8 cellular contexts compared by ENCODE assay signal in genomic region chr5:150562832-150563231, GRCh38. TPM values are rescaled to one million over a fixed set of nuclear protein-coding genes. Genes with fewer than 3 reads are reported as not detected.
DNase-seq lines count a peak whose midpoint lies in the region; ATAC-seq and TF ChIP-seq lines count a peak whose summit lies in the region.

No MANE protein-coding gene starts in this region.

- H3K9ac ChIP-seq in SK-N-MC (ENCODE audit: insufficient read length) = no peak overlapping the region

- H3K9me3 ChIP-seq in SK-N-MC (ENCODE audit: low read depth, low read length) = no peaks in the 10 kb centered on the region

- no peak overlapping the region for H3K4me3 ChIP-seq in SK-N-MC
- H3K4me3 ChIP-seq in fibroblast of pulmonary artery (replicated peaks; ENCODE audit: low read depth, low read length) = no peak overlapping the region

- peak; percentile 62 for TF ChIP-seq CTCF in fibroblast of pulmonary artery (IDR thresholded peaks at IDR 0.05; ENCODE audit: low read length, missing control alignments)

- DNase-seq in Daoy (ENCODE audit: low read depth) (peak; percentile 54), HT1080 (ENCODE audit: low read depth) (peak; percentile 60), SK-N-MC (ENCODE audit: low read depth, low spot score) (peak; percentile 63), fibroblast of pulmonary artery (ENCODE audit: low read depth) (peak; percentile 84), superior temporal gyrus (ENCODE audit: extremely low spot score) (peak; percentile 63)

- ATAC-seq in GM19035 (IDR thresholded peaks at IDR 0.05; ENCODE audit: unreplicated experiment) (no peak), HG02938 (IDR thresholded peaks at IDR 0.05; ENCODE audit: unreplicated experiment) (no peak), GM18517 (IDR thresholded peaks at IDR 0.05; ENCODE audit: unreplicated experiment) (no peak)

- H3K27ac ChIP-seq in SK-N-MC = no peak overlapping the region

- no peaks in the 10 kb centered on the region for H3K36me3 ChIP-seq in SK-N-MC (ENCODE audit: insufficient read depth, low read length)

RNA-seq across cellular contexts. Expression of gene NDST1, which starts 54.9 kb away (rescaled TPM):
- total RNA-seq in Daoy (2014; rRNA removed; shearing (Covaris generic)) = 16.1 and 34.7 TPM in 2 replicates
- 47.6 and 58.6 TPM in 2 replicates for total RNA-seq in HT1080 (2014; rRNA removed; shearing (Covaris generic))
- polyA plus RNA-seq in HT1080 (2015; cell fraction: cytosol; rRNA removed) = 57.5 and 64.7 TPM in 2 replicates
- 74.6 and 77.4 TPM in 2 replicates for polyA plus RNA-seq in HT1080 (2015; cell fraction: nucleus; rRNA removed)
